Comparison of ENCODE assay signal across 20 cellular contexts in the genomic region with DNA sequence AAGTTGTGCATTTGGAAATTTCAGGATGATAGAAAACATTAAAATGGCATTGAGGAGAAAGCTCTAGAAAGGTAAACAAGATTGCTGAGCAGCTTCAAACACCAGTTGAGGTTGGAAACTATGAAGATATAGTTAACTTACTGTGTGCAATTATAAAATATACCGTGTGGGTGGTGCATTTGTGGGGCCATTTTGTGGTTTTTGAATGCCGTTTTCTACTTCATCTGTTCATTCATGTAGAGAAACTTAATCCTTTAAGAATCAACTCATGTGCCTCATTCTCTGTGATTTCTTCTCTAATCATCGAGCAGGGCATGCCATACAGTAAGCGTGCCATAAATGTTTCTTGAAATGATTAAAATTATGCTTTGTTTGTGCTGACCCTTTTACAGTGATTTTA.
DNase-seq lines count a peak whose midpoint lies in the region; ATAC-seq, FAIRE-seq and TF ChIP-seq lines count a peak whose summit lies in the region.
"Had no signal": no experiment of that assay in that cellular context is flagged by ENCODE, and none has a peak within 500 bp of the region (broad histone marks: within the 10 kb centered on the region; RNA-seq: fewer than 3 reads in every experiment).

No MANE protein-coding gene starts in this region.

- no peak for TF ChIP-seq POLR2A in gastrocnemius medialis (IDR thresholded peaks at IDR 0.05)

- no peaks in the 10 kb centered on the region for H3K36me3 Mint-ChIP-seq in astrocyte (ENCODE audit: low read depth, unreplicated experiment)
- H3K36me3 Mint-ChIP-seq: IgD-negative memory B cell had no signal

- CTCF ChIA-PET in PC-3 (lab: Charles Lee), result no interaction called here
- CTCF ChIA-PET in OCI-LY7 (lab: Charles Lee; ENCODE audit: unreplicated experiment), result no interaction called here

- no peak overlapping the region for H3K4me3 ChIP-seq in PC-3 (ENCODE audit: low read length)
- H3K4me3 ChIP-seq in astrocyte (ENCODE audit: insufficient read depth, low read depth, low read length), result no peak overlapping the region
- no peak overlapping the region for H3K4me3 ChIP-seq in retinal pigment epithelial cell (ENCODE audit: low read length)
- H3K4me3 ChIP-seq in gastrocnemius medialis, result no peak overlapping the region
- no peak overlapping the region for H3K4me3 ChIP-seq in OCI-LY7 (ENCODE audit: low read depth, low read length, poor library complexity, severe bottlenecking)
- H3K4me3 ChIP-seq: GM23248 had no signal

- H3K4me2 ChIP-seq in PC-3 (ENCODE audit: low read length), result no peak overlapping the region
- H3K4me2 ChIP-seq in astrocyte (ENCODE audit: low read length), result no peak overlapping the region
- no peak overlapping the region for H3K4me2 ChIP-seq in OCI-LY7 (ENCODE audit: low read length)

- no peaks in the 10 kb centered on the region for H4K20me1 ChIP-seq in PC-3 (ENCODE audit: low read length)
- no peaks in the 10 kb centered on the region for H4K20me1 ChIP-seq in astrocyte (ENCODE audit: insufficient read depth, low read length)
- no peaks in the 10 kb centered on the region for H4K20me1 ChIP-seq in OCI-LY7 (ENCODE audit: insufficient read depth, low read length)

- no peaks in the 10 kb centered on the region for H3K27me3 ChIP-seq in PC-3 (ENCODE audit: low read length)
- no peaks in the 10 kb centered on the region for H3K27me3 ChIP-seq in astrocyte (ENCODE audit: insufficient read depth, low read length)
- H3K27me3 ChIP-seq in gastrocnemius medialis, result no peaks in the 10 kb centered on the region

- H3K79me2 ChIP-seq in PC-3 (ENCODE audit: low read length), result no peaks in the 10 kb centered on the region
- no peaks in the 10 kb centered on the region for H3K79me2 ChIP-seq in astrocyte (ENCODE audit: insufficient read depth, low read length)
- H3K79me2 ChIP-seq in OCI-LY7 (ENCODE audit: insufficient read depth, low read depth, low read length), result no peaks in the 10 kb centered on the region

- POLR2A ChIA-PET in PC-3 (lab: Charles Lee; ENCODE audit: unreplicated experiment) (interaction anchor here (0.7 kb wide), 1 partner anchor 303 kb away, joined by 3 read pairs; no protein-coding TSS in a partner anchor), OCI-LY7 (lab: Charles Lee) (no interaction called here)

- H3K27me3 Mint-ChIP-seq in astrocyte (ENCODE audit: low read depth, unreplicated experiment), result no peaks in the 10 kb centered on the region
- H3K27me3 Mint-ChIP-seq: IgD-negative memory B cell had no signal

- H3K9me2 ChIP-seq in PC-3 (replicated peaks; ENCODE audit: low read length), result no peaks in the 10 kb centered on the region
- H3K9me2 ChIP-seq in OCI-LY7 (ENCODE audit: insufficient read depth, low read length), result no peaks in the 10 kb centered on the region

- TF ChIP-seq CTCF in PC-3 (conservative IDR thresholded peaks at IDR 0.05; ENCODE audit: low read depth, low read length) (no peak), astrocyte (IDR thresholded peaks at IDR 0.05; ENCODE audit: insufficient read depth, low read depth, low read length) (no peak), retinal pigment epithelial cell (conservative IDR thresholded peaks at IDR 0.05; ENCODE audit: low read depth, low read length) (no peak), gastrocnemius medialis (IDR thresholded peaks at IDR 0.05 in 4 of 5, conservative IDR thresholded peaks at IDR 0.05 in 1 of 5) (no peak), OCI-LY7 (conservative IDR thresholded peaks at IDR 0.05; ENCODE audit: low read length) (no peak)

- H3K9me3 ChIP-seq in PC-3 (ENCODE audit: low read length), result no peaks in the 10 kb centered on the region
- H3K9me3 ChIP-seq in astrocyte (ENCODE audit: insufficient read depth, low read depth, low read length), result no peaks in the 10 kb centered on the region
- H3K9me3 ChIP-seq in gastrocnemius medialis, result no peaks in the 10 kb centered on the region
- no peaks in the 10 kb centered on the region for H3K9me3 ChIP-seq in OCI-LY7 (ENCODE audit: low read length)

- H3K4me1 ChIP-seq in PC-3 (ENCODE audit: insufficient read depth, low read length) (peaks cover 26% of the 10 kb centered on the region), astrocyte (ENCODE audit: insufficient read depth, low read length) (no peaks in the 10 kb centered on the region), gastrocnemius medialis (no peaks in the 10 kb centered on the region), OCI-LY7 (ENCODE audit: insufficient read depth, low read length, poor library complexity, severe bottlenecking) (no peaks in the 10 kb centered on the region)

- in situ Hi-C loops in gastrocnemius medialis (cut with MboI; ENCODE audit: low sequenced_read_pairs in 4 of 4), result no loop called here

- H3K4me1 Mint-ChIP-seq in astrocyte (ENCODE audit: low read depth, unreplicated experiment), result peaks cover 52% of the 10 kb centered on the region
- H3K4me1 Mint-ChIP-seq: IgD-negative memory B cell had no signal

- H2AFZ ChIP-seq in PC-3 (ENCODE audit: low read length) (no peak overlapping the region), astrocyte (ENCODE audit: low read depth, low read length) (no peak overlapping the region), OCI-LY7 (ENCODE audit: low read length) (no peak overlapping the region)
- H2AFZ ChIP-seq: GM23248 had no signal

- H3K9ac ChIP-seq in PC-3 (ENCODE audit: low read length), result no peak overlapping the region
- no peak overlapping the region for H3K9ac ChIP-seq in astrocyte (ENCODE audit: low read length)
- H3K9ac ChIP-seq: GM23248 had no signal

- ATAC-seq in PC-3 (peak; percentile 7; the same call in 1 of the 2 replicates), gastrocnemius medialis (no peak)

- no peaks in the 10 kb centered on the region for H3K9me3 Mint-ChIP-seq in astrocyte (ENCODE audit: unreplicated experiment)

- H3K27ac Mint-ChIP-seq in astrocyte (ENCODE audit: unreplicated experiment), result no peak overlapping the region
- H3K27ac Mint-ChIP-seq: IgD-negative memory B cell had no signal

- BruUV-seq in PC-3 (replicated peaks; lab: Mats Ljungman, UMichigan) (no TSS peak), OCI-LY7 (replicated peaks; lab: Mats Ljungman, UMichigan) (no TSS peak)

- no peaks in the 10 kb centered on the region for H3K36me3 ChIP-seq in PC-3 (ENCODE audit: low read depth, low read length)
- H3K36me3 ChIP-seq in astrocyte (ENCODE audit: insufficient read depth, low read length), result no peaks in the 10 kb centered on the region
- H3K36me3 ChIP-seq in gastrocnemius medialis, result no peaks in the 10 kb centered on the region
- H3K36me3 ChIP-seq in OCI-LY7 (ENCODE audit: insufficient read depth, low read length), result no peaks in the 10 kb centered on the region

- H3K27ac ChIP-seq in PC-3 (ENCODE audit: low read length) (0 out of 2 replicates have a peak overlapping the region, but pooled peaks have one; percentile 12), astrocyte (ENCODE audit: low read depth, low read length) (no peak overlapping the region), gastrocnemius medialis (no peak overlapping the region), OCI-LY7 (ENCODE audit: low read depth, low read length, poor library complexity, severe bottlenecking) (no peak overlapping the region), caudate nucleus (ENCODE audit: low read depth, low read length) (no peak overlapping the region)
- H3K27ac ChIP-seq: C4-2B, GM23248 had no signal

- FAIRE-seq in astrocyte (lab: Jason Lieb, UNC), result no peak
- FAIRE-seq: GM12892 had no signal

- no peaks in the 10 kb centered on the region for H3F3A ChIP-seq in PC-3 (ENCODE audit: low read length, unreplicated experiment)

- intact Hi-C loops in PC-3 (cut with micrococcal nuclease) (loop anchor here (2.0 to 5.0 kb wide), 3 partner anchors 48 to 594 kb away; no protein-coding TSS in a partner anchor), gastrocnemius medialis (cut with DNase I; ENCODE audit: low total_unique reads) (no loop called here), OCI-LY7 (cut with micrococcal nuclease; ENCODE audit: unreplicated experiment) (no loop called here)

- no peak overlapping the region for H3K4me3 Mint-ChIP-seq in astrocyte (ENCODE audit: unreplicated experiment)
- H3K4me3 Mint-ChIP-seq: IgD-negative memory B cell had no signal

- DNase-seq in DMS53 treated with DMSO at 0.1 percent for 48 hours (lab: John Stamatoyannopoulos, UW; ENCODE audit: unreplicated experiment), result peak; percentile 32
- DNase-seq in DMS53 (lab: John Stamatoyannopoulos, UW), result no peak
- DNase-seq in PC-3, result no peak
- peak; percentile 0 for DNase-seq in astrocyte (ENCODE audit: low read depth)
- DNase-seq in retinal pigment epithelial cell (ENCODE audit: low read depth), result peak; percentile 89
- no peak for DNase-seq in gastrocnemius medialis
- no peak for DNase-seq in OCI-LY7 (ENCODE audit: low spot score)
- DNase-seq in caudate nucleus (lab: John Stamatoyannopoulos, UW), result no peak
- DNase-seq: 8988T, DND-41, GM23248, HCEC 1CT, NCI-H1105 treated with DMSO at 0.1 percent for 48 hours, NCI-H187, NCI-H446, NCI-H526, SIG-M5 had no signal

Comparison
In these comparisons a context has a peak if more than half of its experiments do, and no peak if none do; other contexts are left out.
1. DNase-seq: peak in DMS53 treated with DMSO at 0.1 percent for 48 hours (single experiment), astrocyte (single experiment) and retinal pigment epithelial cell (single experiment); none in DMS53 (single experiment), PC-3 (single experiment), gastrocnemius medialis (0 of 2), OCI-LY7 (single experiment) and caudate nucleus (0 of 61).